Comparison of ENCODE assay signal across 8 cellular contexts in the genomic region with DNA sequence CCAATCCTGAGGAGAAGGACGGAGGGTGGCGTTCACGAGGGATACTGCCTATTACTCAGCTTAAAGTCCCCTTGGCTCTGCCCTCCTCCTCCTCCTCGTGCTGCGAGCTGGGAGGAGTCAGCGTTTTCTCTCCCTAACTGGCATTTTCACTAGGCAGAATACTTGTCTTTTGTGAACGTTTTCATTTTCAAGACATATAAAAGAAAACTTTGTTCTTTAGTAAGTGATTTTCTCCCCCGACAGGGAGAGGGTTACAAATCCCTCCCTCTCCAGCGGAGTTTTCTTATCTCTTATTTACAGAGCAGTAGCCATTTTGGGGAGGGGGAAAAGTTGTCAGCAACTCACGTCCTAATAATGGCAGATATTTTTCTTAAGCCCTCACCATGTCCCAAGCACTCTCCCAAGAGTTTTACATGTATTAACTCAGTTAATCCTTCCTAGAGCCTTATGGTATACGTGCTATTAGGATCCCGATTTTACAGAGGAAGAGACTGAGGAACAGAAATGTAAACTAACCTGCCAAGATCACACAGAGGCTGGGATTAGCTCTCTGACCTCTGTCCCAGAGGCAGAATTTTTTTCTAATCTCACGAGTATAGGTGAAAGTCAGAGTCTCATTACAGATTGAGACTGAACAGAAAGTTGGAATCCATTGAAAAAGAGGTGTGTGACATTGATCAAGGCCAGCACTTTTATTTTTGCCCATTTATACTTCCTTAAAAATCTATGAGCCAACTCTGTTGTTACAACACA. TPM values are rescaled to one million over a fixed set of nuclear protein-coding genes. Genes with fewer than 3 reads are reported as not detected.
DNase-seq lines count a peak whose midpoint lies in the region; ATAC-seq and TF ChIP-seq lines count a peak whose summit lies in the region.

No MANE protein-coding gene starts in this region.

- ATAC-seq in HG03378 (IDR thresholded peaks at IDR 0.05; ENCODE audit: unreplicated experiment) = peak; percentile 36
- ATAC-seq in activated naive CD8-positive, alpha-beta T cell treated with anti-CD3 and anti-CD28 coated beads, Interleukin-2, amount 10 ng/mL, durations not matched to agents 7 days and 5 days (ENCODE audit: low read depth) = peak; percentile 55

- H3K27ac ChIP-seq in PC-9 = peak overlapping the region; percentile 98
- H3K27ac ChIP-seq in cardiac muscle cell = peak overlapping the region; percentile 96
- H3K27ac ChIP-seq in osteoblast (ENCODE audit: low read depth, low read length) = peak overlapping the region; percentile 96
- H3K27ac ChIP-seq in Karpas-422 (ENCODE audit: low read length) = no peak overlapping the region

- H3K9me3 Mint-ChIP-seq in activated naive CD8-positive, alpha-beta T cell treated with anti-CD3 and anti-CD28 coated beads, Interleukin-2, amount 10 ng/mL, durations not matched to agents 7 days and 5 days = no peaks in the 10 kb centered on the region

- H4K20me1 ChIP-seq in PC-9 (ENCODE audit: insufficient read depth) = no peaks in the 10 kb centered on the region
- H4K20me1 ChIP-seq in osteoblast (ENCODE audit: insufficient read depth, low read length) = no peaks in the 10 kb centered on the region
- no peaks in the 10 kb centered on the region for H4K20me1 ChIP-seq in Karpas-422 (ENCODE audit: insufficient read depth, low read depth, low read length)

- H3K79me2 ChIP-seq in PC-9 (ENCODE audit: low read depth) = no peaks in the 10 kb centered on the region
- H3K79me2 ChIP-seq in osteoblast (ENCODE audit: insufficient read depth, low read length) = no peaks in the 10 kb centered on the region
- H3K79me2 ChIP-seq in Karpas-422 (ENCODE audit: low read length) = no peaks in the 10 kb centered on the region

- peaks cover 41% of the 10 kb centered on the region for H3K4me1 Mint-ChIP-seq in activated naive CD8-positive, alpha-beta T cell treated with anti-CD3 and anti-CD28 coated beads, Interleukin-2, amount 10 ng/mL, durations not matched to agents 7 days and 5 days

- TF ChIP-seq CTCF in PC-9 (conservative IDR thresholded peaks at IDR 0.05) (no peak), cardiac muscle cell (IDR thresholded peaks at IDR 0.05; ENCODE audit: low read depth, low read length) (peak; percentile 17), osteoblast (IDR thresholded peaks at IDR 0.05; ENCODE audit: extremely low read depth, low read depth, low read length) (no peak)

- peak overlapping the region; percentile 82 for H2AFZ ChIP-seq in PC-9
- peak overlapping the region; percentile 94 for H2AFZ ChIP-seq in osteoblast (ENCODE audit: low read length)
- no peak overlapping the region for H2AFZ ChIP-seq in Karpas-422 (ENCODE audit: low read length)

- no peak overlapping the region for H3K9ac ChIP-seq in Karpas-422 (ENCODE audit: low read length)

- intact Hi-C loops in PC-9 (cut with micrococcal nuclease; ENCODE audit: unreplicated experiment) = loop anchor here (1.0 to 5.0 kb wide), 4 partner anchors 20 to 164 kb away; no protein-coding TSS in a partner anchor

- H3K4me1 ChIP-seq in PC-9 (replicated peaks; ENCODE audit: insufficient read depth) (peaks cover 57% of the 10 kb centered on the region), cardiac muscle cell (ENCODE audit: low read depth) (peaks cover 21% of the 10 kb centered on the region), osteoblast (ENCODE audit: insufficient read depth, low read length) (peaks cover 38% of the 10 kb centered on the region), Karpas-422 (ENCODE audit: low read length) (no peaks in the 10 kb centered on the region)

- H3K4me2 ChIP-seq in PC-9 = peak overlapping the region; percentile 97
- H3K4me2 ChIP-seq in osteoblast (ENCODE audit: insufficient read depth, low read length) = peak overlapping the region; percentile 84
- H3K4me2 ChIP-seq in Karpas-422 (ENCODE audit: low read depth, low read length, poor library complexity, severe bottlenecking) = no peak overlapping the region

- H3F3A ChIP-seq in PC-9 (ENCODE audit: insufficient read depth, low read depth) = peaks cover 41% of the 10 kb centered on the region

- H3K36me3 Mint-ChIP-seq in activated naive CD8-positive, alpha-beta T cell treated with anti-CD3 and anti-CD28 coated beads, Interleukin-2, amount 10 ng/mL, durations not matched to agents 7 days and 5 days = peaks cover 1% of the 10 kb centered on the region

- peak overlapping the region; percentile 98 for H3K27ac Mint-ChIP-seq in activated naive CD8-positive, alpha-beta T cell treated with anti-CD3 and anti-CD28 coated beads, Interleukin-2, amount 10 ng/mL, durations not matched to agents 7 days and 5 days

- H3K9me2 ChIP-seq in PC-9 (ENCODE audit: insufficient read depth) = no peaks in the 10 kb centered on the region
- H3K9me2 ChIP-seq in Karpas-422 (replicated peaks; ENCODE audit: insufficient read depth, low read length) = no peaks in the 10 kb centered on the region

- peak; percentile 50 for DNase-seq in NK-92 treated with Interleukin-12 subunit alpha and Interleukin-12 subunit beta, amount 100 ng/mL, for 24 hours (lab: John Stamatoyannopoulos, UW)
- DNase-seq in NK-92 (lab: John Stamatoyannopoulos, UW; ENCODE audit: unreplicated experiment) (no peak), PC-9 (peak; percentile 62 to 69), cardiac muscle cell (ENCODE audit: low read depth in 1 of 2, low spot score in 1 of 2) (peak; percentile 60 to 82), osteoblast (ENCODE audit: insufficient read length, low spot score, missing footprints) (peak; percentile 94), Karpas-422 (no peak)
- no peak for DNase-seq in activated naive CD8-positive, alpha-beta T cell treated with anti-CD3 and anti-CD28 coated beads, Interleukin-2, amount 10 ng/mL, durations not matched to agents 7 days and 5 days

- CTCF ChIA-PET in PC-9 (lab: Charles Lee) = no interaction called here

- H3K4me3 Mint-ChIP-seq in activated naive CD8-positive, alpha-beta T cell treated with anti-CD3 and anti-CD28 coated beads, Interleukin-2, amount 10 ng/mL, durations not matched to agents 7 days and 5 days = peak overlapping the region; percentile 80

- BruUV-seq in PC-9 (replicated peaks; lab: Mats Ljungman, UMichigan) = no TSS peak

- H3K27me3 Mint-ChIP-seq in activated naive CD8-positive, alpha-beta T cell treated with anti-CD3 and anti-CD28 coated beads, Interleukin-2, amount 10 ng/mL, durations not matched to agents 7 days and 5 days = no peaks in the 10 kb centered on the region

- H3K27me3 ChIP-seq in PC-9 (ENCODE audit: insufficient read depth, low read depth) (no peaks in the 10 kb centered on the region), cardiac muscle cell (no peaks in the 10 kb centered on the region), osteoblast (ENCODE audit: insufficient read depth, low read length) (no peaks in the 10 kb centered on the region), Karpas-422 (ENCODE audit: low read length) (no peaks in the 10 kb centered on the region)

- H3K4me3 ChIP-seq in PC-9 (peak overlapping the region; percentile 58), cardiac muscle cell (peak overlapping the region; percentile 22), osteoblast (ENCODE audit: insufficient read depth, low read length) (peak overlapping the region; percentile 68), Karpas-422 (ENCODE audit: low read length) (no peak overlapping the region)

- H3K9me3 ChIP-seq in PC-9 (ENCODE audit: insufficient read depth, low read depth) = no peaks in the 10 kb centered on the region
- H3K9me3 ChIP-seq in cardiac muscle cell (ENCODE audit: low read depth) = no peaks in the 10 kb centered on the region
- no peaks in the 10 kb centered on the region for H3K9me3 ChIP-seq in osteoblast (ENCODE audit: low read depth, low read length)
- H3K9me3 ChIP-seq in Karpas-422 (ENCODE audit: low read length) = no peaks in the 10 kb centered on the region

- POLR2A ChIA-PET in PC-9 (lab: Charles Lee; ENCODE audit: unreplicated experiment) = interaction anchor here (0.6 to 1.2 kb wide), 7 partner anchors 19 to 318 kb away, joined by 3 to 14 read pairs (median 4); no protein-coding TSS in a partner anchor
- POLR2A ChIA-PET in activated naive CD8-positive, alpha-beta T cell treated with anti-CD3 and anti-CD28 coated beads, Interleukin-2, amount 10 ng/mL, durations not matched to agents 7 days and 5 days (lab: Charles Lee) = interaction anchor here (0.6 to 4.0 kb wide), 16 partner anchors 11 to 85 kb away, joined by 3 to 38 read pairs (median 6); partner anchors contain the start of gene ZNF217

- H3K36me3 ChIP-seq in PC-9 (ENCODE audit: low read depth) (no peaks in the 10 kb centered on the region), cardiac muscle cell (no peaks in the 10 kb centered on the region), osteoblast (ENCODE audit: insufficient read depth, low read length) (no peaks in the 10 kb centered on the region), Karpas-422 (ENCODE audit: insufficient read depth, low read length) (no peaks in the 10 kb centered on the region)

RNA-seq across cellular contexts. Expression of gene ZNF217, which starts 30.0 kb away (rescaled TPM):
- total RNA-seq in PC-9 (2021) (63.8 and 67.3 TPM in 2 replicates), cardiac muscle cell (16.7 and 26.3 TPM in 2 replicates), osteoblast (26.4 and 26.8 TPM in 2 replicates)
- total RNA-seq in activated naive CD8-positive, alpha-beta T cell treated with anti-CD3 and anti-CD28 coated beads, Interleukin-2, amount 10 ng/mL, durations not matched to agents 7 days and 5 days = 100 to 1,000 TPM; 133 to 144 TPM
- 6.1 and 10.3 TPM in 2 replicates for polyA plus RNA-seq in cardiac muscle cell
- total RNA-seq in Karpas-422 (2014; rRNA removed; shearing (Covaris generic); ENCODE audit: low replicate concordance) = 1.5 and 2.2 TPM in 2 replicates

Comparison
In these comparisons a context has a peak if more than half of its experiments do, and no peak if none do; other contexts are left out.
1. DNase-seq: peak in NK-92 treated with Interleukin-12 subunit alpha and Interleukin-12 subunit beta, amount 100 ng/mL, for 24 hours (single experiment), PC-9 (2 of 2), cardiac muscle cell (2 of 2) and osteoblast (single experiment); none in NK-92 (single experiment), activated naive CD8-positive, alpha-beta T cell treated with anti-CD3 and anti-CD28 coated beads, Interleukin-2, amount 10 ng/mL, durations not matched to agents 7 days and 5 days (single experiment) and Karpas-422 (single experiment).